ENCODE assay signal across 10 cellular contexts in the genomic region with DNA sequence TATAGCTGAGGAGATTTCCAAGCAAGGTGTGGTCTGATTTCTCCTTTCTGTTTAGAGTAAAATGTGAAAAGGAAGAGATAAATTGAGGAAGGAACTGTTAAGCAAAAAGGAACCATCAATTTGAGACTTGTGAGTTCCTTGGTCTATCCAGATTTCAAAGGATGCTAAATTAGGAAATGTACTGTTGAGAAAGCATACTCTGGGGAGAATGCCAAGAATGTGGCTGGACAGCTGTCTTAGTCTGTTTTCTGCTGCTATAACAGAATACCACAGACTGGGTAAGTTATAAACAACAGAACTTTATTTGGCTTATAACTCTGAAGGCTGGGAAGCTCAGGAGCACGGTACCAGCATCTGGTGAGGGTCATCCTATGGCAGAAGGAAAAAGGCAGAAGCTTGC.
"Had no signal": no experiment of that assay in that cellular context is flagged by ENCODE, and none has a peak within 500 bp of the region (broad histone marks: within the 10 kb centered on the region; RNA-seq: fewer than 3 reads in every experiment).

No MANE protein-coding gene starts in this region.

- H3K9me3 ChIP-seq: ascending aorta had no signal

- H3K4me3 ChIP-seq: ascending aorta, spleen had no signal

- H3K27me3 ChIP-seq: ascending aorta, spleen had no signal

- H3K36me3 ChIP-seq: ascending aorta, spleen, WERI-Rb-1 had no signal

- ATAC-seq: sciatic nerve had no signal

- DNase-seq: activated CD4-positive, alpha-beta T cell treated with anti-CD3 and anti-CD28 coated beads, Interleukin-2, amount 50 U/mL, for 48 hours; activated naive CD4-positive, alpha-beta T cell treated with anti-CD3 and anti-CD28 coated beads, Interleukin-2, amount 10 ng/mL, durations not matched to agents 7 days and 5 days; activated T-cell treated with anti-CD3 and anti-CD28 coated beads, Interleukin-2, amount 50 U/mL, for 1 hour; effector memory CD4-positive, alpha-beta T cell; foreskin fibroblast; kidney glomerular epithelial cell; spleen; WERI-Rb-1 had no signal

- H3K27ac ChIP-seq: ascending aorta, spleen, WERI-Rb-1 had no signal

- H3K4me1 ChIP-seq: ascending aorta, spleen had no signal
